37 cellular contexts compared by ENCODE assay signal in the genomic region with DNA sequence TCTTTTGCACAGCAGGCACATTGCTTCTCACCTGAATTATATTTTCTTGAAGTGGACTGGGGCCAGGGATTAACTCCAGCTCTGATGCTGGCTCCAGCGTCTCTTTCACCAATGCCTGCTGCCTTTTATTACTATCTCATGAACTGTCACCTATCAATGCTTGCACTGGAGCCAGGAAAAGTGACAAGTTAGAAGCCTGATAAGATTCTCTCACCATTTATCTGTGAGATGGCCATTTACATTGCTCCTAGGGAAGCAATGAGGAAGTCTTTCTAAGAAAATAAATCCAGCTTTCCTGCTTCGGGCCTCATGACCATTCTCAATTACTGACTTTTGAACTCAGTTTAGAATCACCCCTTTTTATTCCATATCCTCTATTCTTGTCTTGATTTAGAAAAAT. TPM values are rescaled to one million over a fixed set of nuclear protein-coding genes. Genes with fewer than 3 reads are reported as not detected.
"Had no signal": no experiment of that assay in that cellular context is flagged by ENCODE, and none has a peak within 500 bp of the region (broad histone marks: within the 10 kb centered on the region; RNA-seq: fewer than 3 reads in every experiment).

No MANE protein-coding gene starts in this region.

- DNase-seq: activated B cell treated with CpG ODN at 0.5 μM for 24 hours; activated CD4-positive, alpha-beta memory T cell treated with anti-CD3 and anti-CD28 coated beads for 36 hours; activated CD4-positive, alpha-beta T cell treated with anti-CD3 and anti-CD28 coated beads for 4 hours; activated CD4-positive, alpha-beta T cell treated with anti-CD3 and anti-CD28 coated beads, Interleukin-2, amount 10 ng/mL, durations not matched to agents 24 days and 14 days; activated CD4-positive, alpha-beta T cell treated with anti-CD3 and anti-CD28 coated beads, Interleukin-2, amount 50 U/mL, for 1 hour; activated CD4-positive, alpha-beta T cell treated with anti-CD3 and anti-CD28 coated beads, Interleukin-2, amount 50 U/mL, for 4 hours; activated CD4-positive, CD25-positive, alpha-beta regulatory T cell treated with anti-CD3 and anti-CD28 coated beads, Interleukin-2, amount 50 U/mL, for 72 hours; activated CD8-positive, alpha-beta memory T cell treated with anti-CD3 and anti-CD28 coated beads, Interleukin-2, amount 50 U/mL, for 4 hours; activated CD8-positive, alpha-beta T cell treated with anti-CD3 and anti-CD28 coated beads for 36 hours; activated effector memory CD4-positive, alpha-beta T cell treated with Interleukin-2 at 50 U/mL for 16 hours; activated gamma-delta T cell; activated naive CD4-positive, alpha-beta T cell treated with anti-CD3 and anti-CD28 coated beads, Interleukin-2, amount 10 ng/mL, durations not matched to agents 7 days and 5 days; activated naive CD4-positive, alpha-beta T cell treated with Interleukin-2 at 50 U/mL for 16 hours; activated naive CD8-positive, alpha-beta T cell treated with anti-CD3 and anti-CD28 coated beads, Interleukin-2, amount 10 ng/mL, durations not matched to agents 7 days and 5 days; activated naive CD8-positive, alpha-beta T cell treated with anti-CD3 and anti-CD28 coated beads, Interleukin-2, amount 50 U/mL, for 24 hours; activated T-cell treated with anti-CD3 and anti-CD28 coated beads for 4 hours; activated T-cell treated with anti-CD3 and anti-CD28 coated beads, Interleukin-2, amount 50 U/mL, for 1 hour; activated T-cell treated with anti-CD3 and anti-CD28 coated beads, Interleukin-2, amount 50 U/mL, for 4 hours; amygdala; anterior cingulate cortex; caudate nucleus; cerebellar nuclear complex; SW 1271; T-helper 1 cell; T-helper 2 cell; T-helper 9 cell had no signal

- H3K36me3 ChIP-seq: ascending aorta had no signal

- H3K27me3 Mint-ChIP-seq: activated B cell treated with CpG ODN at 0.5 μM for 24 hours; activated CD4-positive, alpha-beta memory T cell treated with anti-CD3 and anti-CD28 coated beads for 36 hours; activated CD4-positive, alpha-beta T cell treated with anti-CD3 and anti-CD28 coated beads, Interleukin-2, amount 10 ng/mL, durations not matched to agents 24 days and 14 days; activated CD8-positive, alpha-beta T cell treated with anti-CD3 and anti-CD28 coated beads for 36 hours; activated naive CD4-positive, alpha-beta T cell treated with anti-CD3 and anti-CD28 coated beads, Interleukin-2, amount 10 ng/mL, durations not matched to agents 7 days and 5 days; activated naive CD4-positive, alpha-beta T cell treated with anti-CD3 and anti-CD28 coated beads, Interleukin-2, amount 50 U/mL, for 24 hours; activated naive CD8-positive, alpha-beta T cell treated with anti-CD3 and anti-CD28 coated beads, Interleukin-2, amount 10 ng/mL, durations not matched to agents 7 days and 5 days; activated naive CD8-positive, alpha-beta T cell treated with anti-CD3 and anti-CD28 coated beads, Interleukin-2, amount 50 U/mL, for 24 hours; central memory CD8-positive, alpha-beta T cell had no signal

- H3K4me1 ChIP-seq: ascending aorta had no signal

- H3K27me3 ChIP-seq: ascending aorta had no signal

- H3K9me3 ChIP-seq: ascending aorta had no signal

- H3K27ac Mint-ChIP-seq: activated B cell treated with CpG ODN at 0.5 μM for 24 hours; activated CD4-positive, alpha-beta memory T cell treated with anti-CD3 and anti-CD28 coated beads for 36 hours; activated CD4-positive, alpha-beta T cell treated with anti-CD3 and anti-CD28 coated beads, Interleukin-2, amount 10 ng/mL, durations not matched to agents 24 days and 14 days; activated CD8-positive, alpha-beta T cell treated with anti-CD3 and anti-CD28 coated beads for 36 hours; activated naive CD4-positive, alpha-beta T cell treated with anti-CD3 and anti-CD28 coated beads, Interleukin-2, amount 10 ng/mL, durations not matched to agents 7 days and 5 days; activated naive CD4-positive, alpha-beta T cell treated with anti-CD3 and anti-CD28 coated beads, Interleukin-2, amount 50 U/mL, for 24 hours; activated naive CD8-positive, alpha-beta T cell; activated naive CD8-positive, alpha-beta T cell treated with anti-CD3 and anti-CD28 coated beads, Interleukin-2, amount 10 ng/mL, durations not matched to agents 7 days and 5 days; activated naive CD8-positive, alpha-beta T cell treated with anti-CD3 and anti-CD28 coated beads, Interleukin-2, amount 50 U/mL, for 24 hours; activated T-helper 2 cell treated with anti-CD3 and anti-CD28 coated beads, Interferon-gamma antibody, Interleukin-2, Interleukin-4, amounts not matched to agents 10 μg/mL and 5 μg/mL and 100 μg/mL, durations not matched to agents 14 hours and 24 hours and 36 hours; brain; T-helper 1 cell treated with Interleukin-12 subunit alpha and Interleukin-12 subunit beta and Interleukin-4 antibody, amounts not matched to agents 30 μg/mL and 1 μg/mL, for 36 hours; T-helper 2 cell treated with Interferon-gamma antibody and Interleukin-4, amounts not matched to agents 5 μg/mL and 100 μg/mL, for 36 hours had no signal

- H3K27ac ChIP-seq: ascending aorta, VCaP had no signal

- H3K4me1 Mint-ChIP-seq: activated B cell treated with CpG ODN at 0.5 μM for 24 hours; activated CD4-positive, alpha-beta T cell treated with anti-CD3 and anti-CD28 coated beads, Interleukin-2, amount 10 ng/mL, durations not matched to agents 24 days and 14 days; activated naive CD4-positive, alpha-beta T cell treated with anti-CD3 and anti-CD28 coated beads, Interleukin-2, amount 10 ng/mL, durations not matched to agents 7 days and 5 days; activated naive CD4-positive, alpha-beta T cell treated with anti-CD3 and anti-CD28 coated beads, Interleukin-2, amount 50 U/mL, for 24 hours; activated naive CD8-positive, alpha-beta T cell treated with anti-CD3 and anti-CD28 coated beads, Interleukin-2, amount 10 ng/mL, durations not matched to agents 7 days and 5 days; activated naive CD8-positive, alpha-beta T cell treated with anti-CD3 and anti-CD28 coated beads, Interleukin-2, amount 50 U/mL, for 24 hours; brain; central memory CD8-positive, alpha-beta T cell had no signal

- H3K36me3 Mint-ChIP-seq: activated CD4-positive, alpha-beta memory T cell treated with anti-CD3 and anti-CD28 coated beads for 36 hours; activated naive CD4-positive, alpha-beta T cell treated with anti-CD3 and anti-CD28 coated beads, Interleukin-2, amount 10 ng/mL, durations not matched to agents 7 days and 5 days; activated naive CD4-positive, alpha-beta T cell treated with anti-CD3 and anti-CD28 coated beads, Interleukin-2, amount 50 U/mL, for 24 hours; activated naive CD8-positive, alpha-beta T cell; activated naive CD8-positive, alpha-beta T cell treated with anti-CD3 and anti-CD28 coated beads, Interleukin-2, amount 10 ng/mL, durations not matched to agents 7 days and 5 days; brain had no signal

- ATAC-seq: activated CD8-positive, alpha-beta T cell treated with anti-CD3 and anti-CD28 coated beads for 36 hours; activated naive CD8-positive, alpha-beta T cell treated with anti-CD3 and anti-CD28 coated beads, Interleukin-2, amount 50 U/mL, for 24 hours; activated T-cell treated with anti-CD3 and anti-CD28 coated beads, Interleukin-2, amount 50 U/mL, for 4 hours had no signal

- H3K4me3 Mint-ChIP-seq: activated B cell treated with CpG ODN at 0.5 μM for 24 hours; activated CD4-positive, alpha-beta memory T cell treated with anti-CD3 and anti-CD28 coated beads for 36 hours; activated CD4-positive, alpha-beta T cell treated with anti-CD3 and anti-CD28 coated beads, Interleukin-2, amount 10 ng/mL, durations not matched to agents 24 days and 14 days; activated CD8-positive, alpha-beta T cell treated with anti-CD3 and anti-CD28 coated beads for 36 hours; activated naive CD4-positive, alpha-beta T cell treated with anti-CD3 and anti-CD28 coated beads, Interleukin-2, amount 10 ng/mL, durations not matched to agents 7 days and 5 days; activated naive CD4-positive, alpha-beta T cell treated with anti-CD3 and anti-CD28 coated beads, Interleukin-2, amount 50 U/mL, for 24 hours; activated naive CD8-positive, alpha-beta T cell; activated naive CD8-positive, alpha-beta T cell treated with anti-CD3 and anti-CD28 coated beads, Interleukin-2, amount 10 ng/mL, durations not matched to agents 7 days and 5 days; activated naive CD8-positive, alpha-beta T cell treated with anti-CD3 and anti-CD28 coated beads, Interleukin-2, amount 50 U/mL, for 24 hours; activated T-cell treated with anti-CD3 and anti-CD28 coated beads, Interleukin-2, amount 50 U/mL, for 4 hours; brain; central memory CD8-positive, alpha-beta T cell; T-helper 1 cell treated with Interleukin-12 subunit alpha and Interleukin-12 subunit beta and Interleukin-4 antibody, amounts not matched to agents 30 μg/mL and 1 μg/mL, for 36 hours; T-helper 2 cell treated with Interferon-gamma antibody and Interleukin-4, amounts not matched to agents 5 μg/mL and 100 μg/mL, for 36 hours had no signal

- H3K4me3 ChIP-seq: ascending aorta had no signal

- H3K9me3 Mint-ChIP-seq: activated B cell treated with CpG ODN at 0.5 μM for 24 hours; activated CD4-positive, alpha-beta memory T cell treated with anti-CD3 and anti-CD28 coated beads for 36 hours; activated CD4-positive, alpha-beta T cell treated with anti-CD3 and anti-CD28 coated beads, Interleukin-2, amount 10 ng/mL, durations not matched to agents 24 days and 14 days; activated CD8-positive, alpha-beta T cell treated with anti-CD3 and anti-CD28 coated beads for 36 hours; activated naive CD4-positive, alpha-beta T cell treated with anti-CD3 and anti-CD28 coated beads, Interleukin-2, amount 10 ng/mL, durations not matched to agents 7 days and 5 days; activated naive CD4-positive, alpha-beta T cell treated with anti-CD3 and anti-CD28 coated beads, Interleukin-2, amount 50 U/mL, for 24 hours; activated naive CD8-positive, alpha-beta T cell treated with anti-CD3 and anti-CD28 coated beads, Interleukin-2, amount 10 ng/mL, durations not matched to agents 7 days and 5 days; activated naive CD8-positive, alpha-beta T cell treated with anti-CD3 and anti-CD28 coated beads, Interleukin-2, amount 50 U/mL, for 24 hours; activated T-cell treated with anti-CD3 and anti-CD28 coated beads, Interleukin-2, amount 50 U/mL, for 4 hours; activated T-helper 2 cell treated with anti-CD3 and anti-CD28 coated beads, Interferon-gamma antibody, Interleukin-2, Interleukin-4, amounts not matched to agents 10 μg/mL and 5 μg/mL and 100 μg/mL, durations not matched to agents 14 hours and 24 hours and 36 hours; T-helper 1 cell treated with Interleukin-12 subunit alpha and Interleukin-12 subunit beta and Interleukin-4 antibody, amounts not matched to agents 30 μg/mL and 1 μg/mL, for 36 hours; T-helper 2 cell treated with Interferon-gamma antibody and Interleukin-4, amounts not matched to agents 5 μg/mL and 100 μg/mL, for 36 hours had no signal

RNA-seq across cellular contexts. Expression of a gene that starts 48.5 kb away (rescaled TPM):
- total RNA-seq: activated B cell treated with CpG ODN at 0.5 μM for 24 hours; activated CD4-positive, alpha-beta memory T cell treated with anti-CD3 and anti-CD28 coated beads for 36 hours; activated CD4-positive, alpha-beta T cell treated with anti-CD3 and anti-CD28 coated beads, Interleukin-2, amount 10 ng/mL, durations not matched to agents 24 days and 14 days; activated CD8-positive, alpha-beta memory T cell treated with anti-CD3 and anti-CD28 coated beads for 36 hours; activated CD8-positive, alpha-beta T cell treated with anti-CD3 and anti-CD28 coated beads for 36 hours; activated naive CD8-positive, alpha-beta T cell treated with anti-CD3 and anti-CD28 coated beads, Interleukin-2, amount 10 ng/mL, durations not matched to agents 7 days and 5 days; activated T-cell treated with anti-CD3 and anti-CD28 coated beads, Interleukin-2, amount 50 U/mL, for 4 hours; activated T-helper 2 cell treated with anti-CD3 and anti-CD28 coated beads, Interferon-gamma antibody, Interleukin-2, Interleukin-4, amounts not matched to agents 10 μg/mL and 5 μg/mL and 100 μg/mL, durations not matched to agents 14 hours and 24 hours and 36 hours; ascending aorta; bronchial epithelial cell had no signal
